ENCODE assay signal across 12 cellular contexts in genomic region chr2:18404708-18405107, GRCh38.
DNase-seq lines count a peak whose midpoint lies in the region; ATAC-seq, FAIRE-seq and TF ChIP-seq lines count a peak whose summit lies in the region.
"Had no signal": no experiment of that assay in that cellular context is flagged by ENCODE, and none has a peak within 500 bp of the region (broad histone marks: within the 10 kb centered on the region; RNA-seq: fewer than 3 reads in every experiment).

No MANE protein-coding gene starts in this region.

- peak; percentile 29 for FAIRE-seq in TTC549 (lab: Jason Lieb, UNC)
- peak; percentile 64 for FAIRE-seq in HepG2 (lab: Jason Lieb, UNC)

- TF ChIP-seq CTCF in GM10248 (IDR thresholded peaks at IDR 0.05; ENCODE audit: control extremely low read depth, extremely low read depth, low read depth, missing control alignments) (peak; percentile 11), HepG2 (CRISPR knock-in tag; IDR thresholded peaks at IDR 0.05) (peak; percentile 58)

- H4K20me1 ChIP-seq in HepG2 (ENCODE audit: insufficient read depth, low read length) = no peaks in the 10 kb centered on the region

- no peak for TF ChIP-seq POLR2A in HepG2 (IDR thresholded peaks at IDR 0.05; ENCODE audit: insufficient read depth in 1 of 2, low read depth in 2 of 2, low read length in 2 of 2)

- H3K27me3 ChIP-seq in HepG2 (ENCODE audit: control insufficient read depth in 1 of 2, insufficient read depth in 2 of 2, low read length in 2 of 2) = no peaks in the 10 kb centered on the region

- H3K4me1 ChIP-seq in HepG2 (ENCODE audit: insufficient read depth, low read length) = no peaks in the 10 kb centered on the region

- TF ChIP-seq RAD21 in HepG2 (CRISPR knock-in tag; IDR thresholded peaks at IDR 0.05) = no peak

- no peaks in the 10 kb centered on the region for H3K9me3 Mint-ChIP-seq in naive thymus-derived CD8-positive, alpha-beta T cell
- H3K9me3 Mint-ChIP-seq: dendritic cell treated with granulocyte-macrophage colony-stimulating factor and Interleukin-4, amounts not matched to agents 40 ng/mL and 50 ng/mL, for 4 days; IgD-negative memory B cell; stimulated activated naive CD8-positive, alpha-beta T cell treated with anti-CD3 and anti-CD28 coated beads, Interleukin-15, amount 100 ng/mL, for 72 hours had no signal

- no peak for DNase-seq in GM10248 (ENCODE audit: extremely low spot score)
- peak; percentile 32 for DNase-seq in HepG2 (ENCODE audit: low spot score)
- no peak for DNase-seq in naive thymus-derived CD8-positive, alpha-beta T cell
- no peak for DNase-seq in stimulated activated CD4-positive, alpha-beta T cell treated with anti-CD3 and anti-CD28 coated beads, Interleukin-12 subunit alpha, Interleukin-12 subunit beta, amount 100 ng/mL, for 4 hours
- DNase-seq: left cardiac atrium; stimulated activated naive CD8-positive, alpha-beta T cell treated with anti-CD3 and anti-CD28 coated beads, Interleukin-15, amount 100 ng/mL, for 72 hours had no signal

- in situ Hi-C loops in HepG2 (cut with HindIII; ENCODE audit: extremely low pct_ligation_motif_present, low pct_unique_long_range_greater_than_20kb) = no loop called here

- no peak overlapping the region for H3K4me3 ChIP-seq in HepG2 (replicated peaks in 1 of 3; ENCODE audit: insufficient read depth in 1 of 3, low read depth in 2 of 3, low read length in 3 of 3)

- H3K4me1 Mint-ChIP-seq in naive thymus-derived CD8-positive, alpha-beta T cell = no peaks in the 10 kb centered on the region
- H3K4me1 Mint-ChIP-seq: IgD-negative memory B cell; stimulated activated naive CD8-positive, alpha-beta T cell treated with anti-CD3 and anti-CD28 coated beads, Interleukin-15, amount 100 ng/mL, for 72 hours had no signal

- no peak overlapping the region for H3K4me2 ChIP-seq in HepG2 (ENCODE audit: low read depth, low read length)

- peak; percentile 46 for ATAC-seq in HG03342 (IDR thresholded peaks at IDR 0.05; ENCODE audit: unreplicated experiment)
- ATAC-seq in HepG2 = peak; percentile 75
- ATAC-seq in naive thymus-derived CD8-positive, alpha-beta T cell = no peak
- ATAC-seq in GM19324 (IDR thresholded peaks at IDR 0.05; ENCODE audit: low FRiP score, unreplicated experiment) = no peak
- ATAC-seq in HG03520 (IDR thresholded peaks at IDR 0.05; ENCODE audit: unreplicated experiment) = no peak
- ATAC-seq: left cardiac atrium; stimulated activated naive CD8-positive, alpha-beta T cell treated with anti-CD3 and anti-CD28 coated beads, Interleukin-15, amount 100 ng/mL, for 72 hours had no signal

- no peak overlapping the region for H3K27ac ChIP-seq in HepG2 (ENCODE audit: extremely low read length, insufficient read depth, low read length)

- H3K79me2 ChIP-seq in HepG2 (ENCODE audit: insufficient read depth, low read length) = no peaks in the 10 kb centered on the region

- H2AFZ ChIP-seq in HepG2 (ENCODE audit: low read length) = no peak overlapping the region

- no peaks in the 10 kb centered on the region for H3K36me3 Mint-ChIP-seq in naive thymus-derived CD8-positive, alpha-beta T cell
- H3K36me3 Mint-ChIP-seq: IgD-negative memory B cell had no signal

- CTCF ChIA-PET in GM10248 (lab: Yijun Ruan, JAX) = interaction anchor here (0.7 to 1.6 kb wide), 3 partner anchors 16 to 39 kb away, joined by 3 read pairs; no protein-coding TSS in a partner anchor
- CTCF ChIA-PET in HepG2 (lab: Yijun Ruan, JAX; ENCODE audit: low intra/inter-chr PET ratio, low total read pairs) = interaction anchor here (0.7 kb wide), 1 partner anchor 17 kb away, joined by 4 read pairs; no protein-coding TSS in a partner anchor

- no peak overlapping the region for H3K4me3 Mint-ChIP-seq in naive thymus-derived CD8-positive, alpha-beta T cell
- H3K4me3 Mint-ChIP-seq: dendritic cell treated with granulocyte-macrophage colony-stimulating factor and Interleukin-4, amounts not matched to agents 40 ng/mL and 50 ng/mL, for 4 days; IgD-negative memory B cell; stimulated activated naive CD8-positive, alpha-beta T cell treated with anti-CD3 and anti-CD28 coated beads, Interleukin-15, amount 100 ng/mL, for 72 hours had no signal

- H3K9me3 ChIP-seq in HepG2 (ENCODE audit: low read length) = no peaks in the 10 kb centered on the region

- no peaks in the 10 kb centered on the region for H3K36me3 ChIP-seq in HepG2 (replicated peaks in 1 of 2; ENCODE audit: control insufficient read depth in 1 of 2, insufficient read depth in 2 of 2, low read length in 2 of 2)

- no peak overlapping the region for H3K9ac ChIP-seq in HepG2 (ENCODE audit: insufficient read depth, low read depth, low read length)

- 10% methylated on average over 5 of the region's 5 CpGs for WGBS in HepG2 (ENCODE audit: low lambda C conversion rate)

- H3K27ac Mint-ChIP-seq in naive thymus-derived CD8-positive, alpha-beta T cell = no peak overlapping the region
- H3K27ac Mint-ChIP-seq: dendritic cell treated with granulocyte-macrophage colony-stimulating factor and Interleukin-4, amounts not matched to agents 40 ng/mL and 50 ng/mL, for 4 days; IgD-negative memory B cell; stimulated activated naive CD8-positive, alpha-beta T cell treated with anti-CD3 and anti-CD28 coated beads, Interleukin-15, amount 100 ng/mL, for 72 hours had no signal

- no TSS peak for BruUV-seq in HepG2 (replicated peaks; lab: Mats Ljungman, UMichigan)

- POLR2A ChIA-PET in GM10248 (lab: Yijun Ruan, JAX) (no interaction called here), HepG2 (lab: Yijun Ruan, JAX) (no interaction called here)
- POLR2A ChIA-PET in naive thymus-derived CD8-positive, alpha-beta T cell (lab: Charles Lee) = no interaction called here

- peaks cover 4 to 24% (median 9%) of the 10 kb centered on the region in 5 donors for H3K27me3 Mint-ChIP-seq in naive thymus-derived CD8-positive, alpha-beta T cell
- H3K27me3 Mint-ChIP-seq: dendritic cell treated with granulocyte-macrophage colony-stimulating factor and Interleukin-4, amounts not matched to agents 40 ng/mL and 50 ng/mL, for 4 days had no signal

- TF ChIP-seq EP300 in HepG2 (IDR thresholded peaks at IDR 0.05; ENCODE audit: low read depth in 2 of 2, low read length in 2 of 2) (no peak), HepG2 (CRISPR knock-in tag; IDR thresholded peaks at IDR 0.05; ENCODE audit: borderline replicate concordance) (no peak)

- intact Hi-C loops in HepG2 (cut with micrococcal nuclease; ENCODE audit: unreplicated experiment) = no loop called here

TF ChIP-seq in HepG2, 621 proteins besides CTCF, POLR2A, EP300 and RAD21:
- TF ChIP-seq ZNF598 (CRISPR knock-in tag; IDR thresholded peaks at IDR 0.05; ENCODE audit: borderline replicate concordance) (no peak), ZBTB34 (CRISPR knock-in tag; IDR thresholded peaks at IDR 0.05) (no peak), ZNF644 (CRISPR knock-in tag; IDR thresholded peaks at IDR 0.05; ENCODE audit: low read depth) (no peak), TEAD3 (CRISPR knock-in tag; optimal IDR thresholded peaks at IDR 0.05; ENCODE audit: borderline replicate concordance) (peak; percentile 38), RNF219 (CRISPR knock-in tag; IDR thresholded peaks at IDR 0.05) (no peak), ZNF788 (CRISPR knock-in tag; IDR thresholded peaks at IDR 0.05; ENCODE audit: borderline replicate concordance) (no peak), STAG1 (CRISPR knock-in tag; IDR thresholded peaks at IDR 0.05) (0 out of 2 replicates have a peak, but pooled peaks have one; percentile 19), ZNF569 (CRISPR knock-in tag; IDR thresholded peaks at IDR 0.05; ENCODE audit: borderline replicate concordance) (no peak)

Comparison
In these comparisons a context has a peak if more than half of its experiments do, and no peak if none do; other contexts are left out.
1. ATAC-seq: peak in HG03342 (single experiment) and HepG2 (single experiment); none in naive thymus-derived CD8-positive, alpha-beta T cell (0 of 2), GM19324 (single experiment) and HG03520 (single experiment).